Comparison of ENCODE assay signal across 16 cellular contexts in genomic region chr10:5594271-5595036, GRCh38.
DNase-seq lines count a peak whose midpoint lies in the region; ATAC-seq, FAIRE-seq and TF ChIP-seq lines count a peak whose summit lies in the region.
"Had no signal": no experiment of that assay in that cellular context is flagged by ENCODE, and none has a peak within 500 bp of the region (broad histone marks: within the 10 kb centered on the region; RNA-seq: fewer than 3 reads in every experiment).

No MANE protein-coding gene starts in this region.

- peak overlapping the region; percentile 74 for H2AFZ ChIP-seq in OCI-LY7 (ENCODE audit: low read length)
- H2AFZ ChIP-seq in endothelial cell of umbilical vein (ENCODE audit: low read depth, low read length) = peak overlapping the region; percentile 24

- dilution Hi-C loops in endothelial cell of umbilical vein (cut with MboI; ENCODE audit: extremely low pct_ligation_motif_present, low sequenced_read_pairs) = no loop called here

- H3K27ac ChIP-seq in OCI-LY7 (ENCODE audit: low read depth, low read length, poor library complexity, severe bottlenecking) = no peak overlapping the region
- H3K27ac ChIP-seq in endothelial cell of umbilical vein (ENCODE audit: insufficient read depth, low read depth, low read length) = no peak overlapping the region
- H3K27ac ChIP-seq in Peyer's patch = no peak overlapping the region

- H3K4me3 ChIP-seq in BJ (ENCODE audit: low read depth, low read length) = no peak overlapping the region
- H3K4me3 ChIP-seq in OCI-LY7 (ENCODE audit: low read depth, low read length, poor library complexity, severe bottlenecking) = no peak overlapping the region
- H3K4me3 ChIP-seq in endothelial cell of umbilical vein (replicated peaks in 1 of 3; ENCODE audit: insufficient read depth in 1 of 3, low read depth in 1 of 3, low read length in 3 of 3) = no peak overlapping the region
- H3K4me3 ChIP-seq in Peyer's patch = no peak overlapping the region

- DNase-seq in BJ (ENCODE audit: low read depth) (peak; percentile 76), OCI-LY7 (ENCODE audit: low spot score) (peak; percentile 51), endothelial cell of umbilical vein (ENCODE audit: low read depth, low spot score) (peak; percentile 33), Peyer's patch (no peak)
- no peak for DNase-seq in stimulated activated CD4-positive, alpha-beta T cell treated with anti-CD3 and anti-CD28 coated beads, Interleukin-4, amount 100 ng/mL, for 4 hours
- no peak for DNase-seq in stimulated activated CD4-positive, alpha-beta T cell treated with anti-CD3 and anti-CD28 coated beads, Interleukin-2, amount 100 ng/mL, for 48 hours
- DNase-seq: activated T-cell treated with anti-CD3 and anti-CD28 coated beads, Interleukin-2, amount 50 U/mL, for 48 hours; CD4-positive, CD25-positive, alpha-beta regulatory T cell; H9; left colon; NCI-H1092 treated with DMSO at 0.1 percent for 48 hours; stimulated activated CD4-positive, alpha-beta T cell treated with anti-CD3 and anti-CD28 coated beads, Interleukin-1b, Interleukin-23, amount 100 ng/mL, for 48 hours had no signal

- peak overlapping the region; percentile 88 to 95 (median 91) for H3K27ac Mint-ChIP-seq in nephron
- H3K27ac Mint-ChIP-seq: H9; stimulated activated memory B cell treated with anti-CD40 and anti-IgM and Interleukin-4, amounts not matched to agents 10 μg/mL and 1 μg/mL and 100 μg/mL, for 72 hours; WTC11 had no signal

- H3K27me3 ChIP-seq in BJ (ENCODE audit: control insufficient read depth, insufficient read depth, low read length) (no peaks in the 10 kb centered on the region), endothelial cell of umbilical vein (ENCODE audit: control insufficient read depth in 2 of 2, insufficient read depth in 2 of 2, low read length in 2 of 2) (no peaks in the 10 kb centered on the region), Peyer's patch (no peaks in the 10 kb centered on the region)

- H3K9me3 ChIP-seq in OCI-LY7 (ENCODE audit: low read length) = no peaks in the 10 kb centered on the region
- no peaks in the 10 kb centered on the region for H3K9me3 ChIP-seq in endothelial cell of umbilical vein (replicated peaks; ENCODE audit: control insufficient read depth, insufficient read depth, low read length)
- H3K9me3 ChIP-seq in Peyer's patch = no peaks in the 10 kb centered on the region

- H3K36me3 Mint-ChIP-seq in nephron (ENCODE audit: low read depth) = no peaks in the 10 kb centered on the region
- H3K36me3 Mint-ChIP-seq: CD4-positive, CD25-positive, alpha-beta regulatory T cell; stimulated activated memory B cell treated with anti-CD40 and anti-IgM and Interleukin-4, amounts not matched to agents 10 μg/mL and 1 μg/mL and 100 μg/mL, for 72 hours; WTC11 had no signal

- no peak for ATAC-seq in GM21576 (IDR thresholded peaks at IDR 0.05; ENCODE audit: unreplicated experiment)
- ATAC-seq: left colon; stimulated activated memory B cell treated with anti-CD40 and anti-IgM and Interleukin-4, amounts not matched to agents 10 μg/mL and 1 μg/mL and 100 μg/mL, for 72 hours; WTC11 had no signal

- peak overlapping the region; percentile 2 to 13 (median 5) for H3K4me3 Mint-ChIP-seq in nephron
- H3K4me3 Mint-ChIP-seq: CD4-positive, CD25-positive, alpha-beta regulatory T cell; H9; stimulated activated memory B cell treated with anti-CD40 and anti-IgM and Interleukin-4, amounts not matched to agents 10 μg/mL and 1 μg/mL and 100 μg/mL, for 72 hours; WTC11 had no signal

- peak; percentile 63 for FAIRE-seq in endothelial cell of umbilical vein (lab: Jason Lieb, UNC)

- no peak overlapping the region for H3K9ac ChIP-seq in endothelial cell of umbilical vein (replicated peaks; ENCODE audit: extremely low read depth, insufficient read depth, low read length)

- peak overlapping the region; percentile 31 for H3K4me2 ChIP-seq in OCI-LY7 (ENCODE audit: low read length)
- H3K4me2 ChIP-seq in endothelial cell of umbilical vein (ENCODE audit: insufficient read depth, low read length) = no peak overlapping the region

- H4K20me1 ChIP-seq in OCI-LY7 (ENCODE audit: insufficient read depth, low read length) (no peaks in the 10 kb centered on the region), endothelial cell of umbilical vein (replicated peaks; ENCODE audit: control insufficient read depth, extremely low read depth, insufficient read depth, low read length) (no peaks in the 10 kb centered on the region)

- no peaks in the 10 kb centered on the region for H3K36me3 ChIP-seq in BJ (ENCODE audit: control insufficient read depth, insufficient read depth, low read length)
- no peaks in the 10 kb centered on the region for H3K36me3 ChIP-seq in OCI-LY7 (ENCODE audit: insufficient read depth, low read length)
- H3K36me3 ChIP-seq in endothelial cell of umbilical vein (ENCODE audit: control insufficient read depth in 2 of 2, extremely low read depth in 1 of 2, insufficient read depth in 2 of 2, low read length in 2 of 2) = no peaks in the 10 kb centered on the region
- no peaks in the 10 kb centered on the region for H3K36me3 ChIP-seq in Peyer's patch

- peaks cover 44% of the 10 kb centered on the region for H3K4me1 ChIP-seq in OCI-LY7 (ENCODE audit: insufficient read depth, low read length, poor library complexity, severe bottlenecking)
- peaks cover 36% of the 10 kb centered on the region for H3K4me1 ChIP-seq in endothelial cell of umbilical vein (ENCODE audit: control insufficient read depth, extremely low read depth, insufficient read depth, low read length)
- H3K4me1 ChIP-seq in Peyer's patch = no peaks in the 10 kb centered on the region

- CTCF ChIA-PET in BJ (lab: Yijun Ruan, JAX) = interaction anchor here (1.0 to 2.3 kb wide), 6 partner anchors 10 to 152 kb away, joined by 4 to 7 read pairs (median 6); no protein-coding TSS in a partner anchor
- CTCF ChIA-PET in OCI-LY7 (lab: Charles Lee; ENCODE audit: unreplicated experiment) = no interaction called here
- CTCF ChIA-PET in endothelial cell of umbilical vein (lab: Charles Lee) = interaction anchor here (1.2 to 2.8 kb wide), 8 partner anchors 11 to 152 kb away, joined by 3 to 25 read pairs (median 4); no protein-coding TSS in a partner anchor

- intact Hi-C loops in OCI-LY7 (cut with micrococcal nuclease; ENCODE audit: unreplicated experiment) = no loop called here
- intact Hi-C loops in endothelial cell of umbilical vein (cut with micrococcal nuclease) = loop anchor here (1.0 to 10.0 kb wide), 2 partner anchors 45 to 150 kb away; no protein-coding TSS in a partner anchor

- H3K9me2 ChIP-seq in OCI-LY7 (ENCODE audit: insufficient read depth, low read length) = no peaks in the 10 kb centered on the region

- POLR2A ChIA-PET in BJ (lab: Charles Lee) = interaction anchor here (0.7 kb wide), 1 partner anchor 132 kb away, joined by 4 read pairs; no protein-coding TSS in a partner anchor
- POLR2A ChIA-PET in OCI-LY7 (lab: Charles Lee) = interaction anchor here (0.5 to 2.5 kb wide), 3 partner anchors 10 to 66 kb away, joined by 3 to 13 read pairs (median 4); no protein-coding TSS in a partner anchor
- POLR2A ChIA-PET in endothelial cell of umbilical vein (lab: Charles Lee) = interaction anchor here (1.3 to 2.6 kb wide), 2 partner anchors 46 to 148 kb away, joined by 3 to 11 read pairs; no protein-coding TSS in a partner anchor

- BruUV-seq in OCI-LY7 (replicated peaks; lab: Mats Ljungman, UMichigan) (no TSS peak), endothelial cell of umbilical vein (replicated peaks; lab: Mats Ljungman, UMichigan) (no TSS peak)

- no peaks in the 10 kb centered on the region for H3K9me1 ChIP-seq in endothelial cell of umbilical vein (replicated peaks; ENCODE audit: control insufficient read depth, extremely low read depth, insufficient read depth, low read length)

- peaks cover 6% of the 10 kb centered on the region for H3K27me3 Mint-ChIP-seq in nephron (ENCODE audit: low read depth)

- TF ChIP-seq POLR2A in endothelial cell of umbilical vein (IDR thresholded peaks at IDR 0.05; ENCODE audit: low read depth, low read length) (no peak), Peyer's patch (IDR thresholded peaks at IDR 0.05) (no peak)

- H3K79me2 ChIP-seq in OCI-LY7 (ENCODE audit: insufficient read depth, low read depth, low read length) (no peaks in the 10 kb centered on the region), endothelial cell of umbilical vein (ENCODE audit: control insufficient read depth, insufficient read depth, low read length) (no peaks in the 10 kb centered on the region)

- H3K9me3 Mint-ChIP-seq in nephron = no peaks in the 10 kb centered on the region
- H3K9me3 Mint-ChIP-seq: CD4-positive, CD25-positive, alpha-beta regulatory T cell; H9; stimulated activated memory B cell treated with anti-CD40 and anti-IgM and Interleukin-4, amounts not matched to agents 10 μg/mL and 1 μg/mL and 100 μg/mL, for 72 hours; WTC11 had no signal

- TF ChIP-seq CTCF in BJ (IDR thresholded peaks at IDR 0.05; ENCODE audit: insufficient read depth, low read depth, low read length) = no peak
- TF ChIP-seq CTCF in OCI-LY7 (conservative IDR thresholded peaks at IDR 0.05; ENCODE audit: low read length) = no peak
- no peak for TF ChIP-seq CTCF in endothelial cell of umbilical vein (IDR thresholded peaks at IDR 0.05; ENCODE audit: extremely low read depth in 1 of 2, insufficient read depth in 1 of 2, low read depth in 1 of 2, low read length in 2 of 2)
- no peak for TF ChIP-seq CTCF in nephron (IDR thresholded peaks at IDR 0.05; ENCODE audit: unreplicated experiment in 3 of 3)
- TF ChIP-seq CTCF in Peyer's patch (IDR thresholded peaks at IDR 0.05) = no peak

- peaks cover 73% of the 10 kb centered on the region for H3K4me1 Mint-ChIP-seq in nephron

TF ChIP-seq in endothelial cell of umbilical vein, 7 proteins besides CTCF, POLR2A, EP300 and RAD21:
- TF ChIP-seq GATA2 (IDR thresholded peaks at IDR 0.05; ENCODE audit: insufficient read depth, insufficient read length, low read depth, low read length) (no peak), MYC (IDR thresholded peaks at IDR 0.05; ENCODE audit: low read depth, low read length) (no peak)

Comparison
In these comparisons a context has a peak if more than half of its experiments do, and no peak if none do; other contexts are left out.
1. DNase-seq: peak in BJ (single experiment), OCI-LY7 (single experiment) and endothelial cell of umbilical vein (single experiment); none in stimulated activated CD4-positive, alpha-beta T cell treated with anti-CD3 and anti-CD28 coated beads, Interleukin-4, amount 100 ng/mL, for 4 hours (0 of 2), Peyer's patch (0 of 3) and stimulated activated CD4-positive, alpha-beta T cell treated with anti-CD3 and anti-CD28 coated beads, Interleukin-2, amount 100 ng/mL, for 48 hours (0 of 2).